In the genomic region with DNA sequence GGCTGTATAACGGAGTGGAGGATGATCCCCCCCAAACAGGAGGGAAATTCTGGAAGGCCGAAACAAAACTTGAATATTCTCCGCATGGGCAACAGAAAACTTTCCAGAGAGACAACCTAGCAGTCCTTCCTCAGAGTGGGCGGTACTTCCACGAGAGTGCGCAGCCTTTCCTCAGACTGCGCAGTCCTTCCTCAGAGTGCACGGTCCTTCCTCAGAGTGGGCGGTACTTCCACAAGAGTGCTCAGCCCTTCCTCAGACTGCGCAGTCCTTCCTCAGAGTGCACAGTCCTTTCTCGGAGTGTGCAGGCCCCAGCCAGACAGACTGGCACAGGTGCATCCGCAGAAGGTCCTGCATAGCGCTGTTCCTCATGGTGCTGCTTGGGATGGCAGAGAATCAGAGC, we compare ENCODE assay signal across 25 cellular contexts. TPM values are rescaled to one million over a fixed set of nuclear protein-coding genes. Genes with fewer than 3 reads are reported as not detected.
"Had no signal": no experiment of that assay in that cellular context is flagged by ENCODE, and none has a peak within 500 bp of the region (broad histone marks: within the 10 kb centered on the region; RNA-seq: fewer than 3 reads in every experiment).

No MANE protein-coding gene starts in this region.

- H3K27me3 ChIP-seq: colonic mucosa, Peyer's patch, SJCRH30 had no signal

- H3K4me3 ChIP-seq: colonic mucosa, Peyer's patch, SJCRH30 had no signal

- H3K9me3 Mint-ChIP-seq: activated naive CD8-positive, alpha-beta T cell treated with anti-CD3 and anti-CD28 coated beads for 36 hours; activated T-cell treated with anti-CD3 and anti-CD28 coated beads, Interleukin-2, amount 50 U/mL, for 24 hours; T-helper 1 cell treated with Interleukin-12 subunit alpha and Interleukin-12 subunit beta and Interleukin-4 antibody, amounts not matched to agents 30 μg/mL and 1 μg/mL, for 36 hours had no signal

- H3K4me3 Mint-ChIP-seq: activated CD8-positive, alpha-beta T cell treated with anti-CD3 and anti-CD28 coated beads, Interleukin-2, amount 10 ng/mL, durations not matched to agents 7 days and 5 days; activated naive CD8-positive, alpha-beta T cell treated with anti-CD3 and anti-CD28 coated beads for 36 hours; activated T-cell treated with anti-CD3 and anti-CD28 coated beads, Interleukin-2, amount 50 U/mL, for 24 hours; T-helper 1 cell treated with Interleukin-12 subunit alpha and Interleukin-12 subunit beta and Interleukin-4 antibody, amounts not matched to agents 30 μg/mL and 1 μg/mL, for 36 hours had no signal

- H3K27ac ChIP-seq: colonic mucosa, KMS-11, Peyer's patch, RWPE1, SJCRH30 had no signal

- H3K9me3 ChIP-seq: colonic mucosa, Peyer's patch, SJCRH30 had no signal

- H3K4me1 Mint-ChIP-seq: activated naive CD8-positive, alpha-beta T cell treated with anti-CD3 and anti-CD28 coated beads for 36 hours had no signal

- H3K4me1 ChIP-seq: colonic mucosa, Peyer's patch, SJCRH30 had no signal

- DNase-seq: activated CD4-positive, alpha-beta T cell treated with anti-CD3 and anti-CD28 coated beads for 48 hours; activated CD4-positive, alpha-beta T cell treated with anti-CD3 and anti-CD28 coated beads, Interleukin-2, amount 50 U/mL, for 4 hours; activated CD8-positive, alpha-beta T cell treated with anti-CD3 and anti-CD28 coated beads, Interleukin-2, amount 10 ng/mL, durations not matched to agents 7 days and 5 days; activated effector memory CD4-positive, alpha-beta T cell treated with anti-CD3 and anti-CD28 coated beads, Interleukin-2, amount 50 U/mL, for 16 hours; activated naive CD4-positive, alpha-beta T cell treated with Interleukin-2 at 50 U/mL for 16 hours; activated naive CD8-positive, alpha-beta T cell treated with anti-CD3 and anti-CD28 coated beads for 36 hours; activated T-cell treated with anti-CD3 and anti-CD28 coated beads, Interleukin-2, amount 50 U/mL, for 24 hours; caudate nucleus; colonic mucosa; NCI-H1105 treated with DMSO at 0.1 percent for 48 hours; NCI-H1436 treated with DMSO at 0.1 percent for 48 hours; NCI-H187 treated with DMSO at 0.1 percent for 48 hours; NCI-H2081 treated with DMSO at 0.1 percent for 48 hours; NCI-H446; NCI-H524 treated with DMSO at 0.1 percent for 48 hours; NCI-H748 treated with DMSO at 0.1 percent for 48 hours; Peyer's patch; Right ventricle myocardium superior had no signal

- H3K36me3 ChIP-seq: colonic mucosa had no signal

- H3K4me2 ChIP-seq: KMS-11 had no signal

- H3K27me3 Mint-ChIP-seq: activated T-cell treated with anti-CD3 and anti-CD28 coated beads, Interleukin-2, amount 50 U/mL, for 24 hours had no signal

- H3K27ac Mint-ChIP-seq: activated CD8-positive, alpha-beta T cell treated with anti-CD3 and anti-CD28 coated beads, Interleukin-2, amount 10 ng/mL, durations not matched to agents 7 days and 5 days; activated T-cell treated with anti-CD3 and anti-CD28 coated beads, Interleukin-2, amount 50 U/mL, for 24 hours; T-helper 1 cell treated with Interleukin-12 subunit alpha and Interleukin-12 subunit beta and Interleukin-4 antibody, amounts not matched to agents 30 μg/mL and 1 μg/mL, for 36 hours had no signal

- H3K9ac ChIP-seq: KMS-11 had no signal

RNA-seq across cellular contexts. Expression of a gene that starts 12.7 kb away (rescaled TPM):
- total RNA-seq: activated CD8-positive, alpha-beta T cell treated with anti-CD3 and anti-CD28 coated beads, Interleukin-2, amount 10 ng/mL, durations not matched to agents 7 days and 5 days; activated naive CD8-positive, alpha-beta T cell treated with anti-CD3 and anti-CD28 coated beads for 36 hours; cerebellum; colonic mucosa; OCI-LY7; Peyer's patch; Right ventricle myocardium superior; SJCRH30 had no signal
- polyA plus RNA-seq: adipose tissue had no signal

RNA-seq across cellular contexts. Expression of a gene that starts 34.5 kb away (rescaled TPM):
- total RNA-seq: activated CD8-positive, alpha-beta T cell treated with anti-CD3 and anti-CD28 coated beads, Interleukin-2, amount 10 ng/mL, durations not matched to agents 7 days and 5 days; activated naive CD8-positive, alpha-beta T cell treated with anti-CD3 and anti-CD28 coated beads for 36 hours; cerebellum; colonic mucosa; OCI-LY7; Peyer's patch; Right ventricle myocardium superior had no signal

RNA-seq across cellular contexts. Expression of a gene that starts 39.0 kb away (rescaled TPM):
- total RNA-seq: activated CD8-positive, alpha-beta T cell treated with anti-CD3 and anti-CD28 coated beads, Interleukin-2, amount 10 ng/mL, durations not matched to agents 7 days and 5 days; activated naive CD8-positive, alpha-beta T cell treated with anti-CD3 and anti-CD28 coated beads for 36 hours; cerebellum; colonic mucosa; OCI-LY7; Peyer's patch; Right ventricle myocardium superior; SJCRH30 had no signal
- polyA plus RNA-seq: adipose tissue had no signal
